8 cellular contexts compared by ENCODE assay signal in the genomic region with DNA sequence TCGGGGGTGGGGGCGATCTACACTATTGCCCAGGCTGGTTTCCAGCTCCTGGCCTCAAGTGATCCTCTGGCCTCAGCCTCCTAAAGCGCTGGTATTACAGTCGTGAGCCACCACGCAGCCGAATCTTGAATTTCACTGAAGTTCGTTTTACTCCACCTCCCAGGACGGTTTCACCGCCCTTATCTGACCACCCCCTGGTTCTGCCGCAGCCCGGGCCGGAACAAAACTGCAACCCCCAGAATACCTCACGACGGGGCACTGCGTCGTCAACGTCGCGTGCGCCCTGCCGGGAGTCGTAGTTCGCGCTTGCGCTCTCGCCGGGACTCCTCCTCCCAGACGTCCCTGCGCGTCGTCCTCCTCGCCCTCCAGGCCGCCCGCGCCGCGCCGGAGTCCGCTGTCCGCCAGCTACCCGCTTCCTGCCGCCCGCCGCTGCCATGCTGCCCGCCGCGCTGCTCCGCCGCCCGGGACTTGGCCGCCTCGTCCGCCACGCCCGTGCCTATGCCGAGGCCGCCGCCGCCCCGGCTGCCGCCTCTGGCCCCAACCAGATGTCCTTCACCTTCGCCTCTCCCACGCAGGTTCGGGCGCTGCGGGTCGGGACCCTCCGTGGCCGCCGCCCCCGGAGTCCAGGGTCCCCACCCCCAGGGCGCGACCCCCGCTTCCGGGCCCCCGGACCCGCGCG. TPM values are rescaled to one million over a fixed set of nuclear protein-coding genes. Genes with fewer than 3 reads are reported as not detected.
DNase-seq lines count a peak whose midpoint lies in the region; ATAC-seq and TF ChIP-seq lines count a peak whose summit lies in the region.

Gene ATP5F1D (plus strand): TSS at position 335 of the 679 bp plus-strand sequence. CDS start 100 bp downstream, at position 435.

- TF ChIP-seq POLR2A in upper lobe of left lung (IDR thresholded peaks at IDR 0.05), result peak in 2 of 4 donors; percentile 26 to 81

- peak within 1 kb of the TSS; percentile 95 to 100 (median 100) for H3K27ac ChIP-seq in heart right ventricle
- peak within 1 kb of the TSS; percentile 77 to 100 (median 88) for H3K27ac ChIP-seq in upper lobe of left lung

- TF ChIP-seq CTCF in GM06990 (IDR thresholded peaks at IDR 0.05; ENCODE audit: insufficient read depth, low read length, poor library complexity, severe bottlenecking), result no peak
- TF ChIP-seq CTCF in heart right ventricle (IDR thresholded peaks at IDR 0.05), result peak in 1 of 9 donors; percentile 12
- peak in 4 of 6 experiments; percentile 7 to 36 (median 20) for TF ChIP-seq CTCF in upper lobe of left lung (IDR thresholded peaks at IDR 0.05)

- H3K4me1 ChIP-seq in heart right ventricle (peaks cover 42 to 84% (median 76%) of the 10 kb centered on the region in 9 donors), upper lobe of left lung (peaks cover 71 to 91% (median 78%) of the 10 kb centered on the region in 4 donors)

- H3K36me3 ChIP-seq in GM06990 (ENCODE audit: control insufficient read depth, insufficient read depth, low read length) (peaks cover 2% of the 10 kb centered on the region), heart right ventricle (peaks cover 0 to 8% (median 0%) of the 10 kb centered on the region in 9 donors), upper lobe of left lung (peaks cover 0 to 5% (median 1%) of the 10 kb centered on the region in 4 donors)

- H3K27ac Mint-ChIP-seq in T-helper 17 cell, result peak within 1 kb of the TSS; percentile 81

- H3K27me3 ChIP-seq in GM06990 (replicated peaks; ENCODE audit: control insufficient read depth, insufficient read depth, low read length) (no peaks in the 10 kb centered on the region), heart right ventricle (peaks cover 0 to 16% (median 0%) of the 10 kb centered on the region in 7 donors), upper lobe of left lung (peaks cover 0 to 9% (median 3%) of the 10 kb centered on the region in 4 donors)

- ATAC-seq in HG02798 (IDR thresholded peaks at IDR 0.05; ENCODE audit: poor library complexity, unreplicated experiment), result peak; percentile 63
- ATAC-seq in T-helper 17 cell, result peak; percentile 69
- ATAC-seq in heart right ventricle, result peak; percentile 31 to 77 (median 62)
- peak; percentile 83 to 86 for ATAC-seq in upper lobe of left lung (ENCODE audit: low FRiP score in 2 of 2)

- H3K4me3 ChIP-seq in GM06990 (replicated peaks; ENCODE audit: low read depth, low read length) (peak within 1 kb of the TSS; percentile 88), heart right ventricle (peak within 1 kb of the TSS; percentile 63 to 93 (median 86)), upper lobe of left lung (peak within 1 kb of the TSS; percentile 63 to 94 (median 90))

- DNase-seq in GM06990 (ENCODE audit: extremely low read depth, insufficient read length) (peak; percentile 96), NCI-H187 (lab: John Stamatoyannopoulos, UW) (peak; percentile 80 to 93), T-helper 17 cell (peak; percentile 81 to 82 (median 82)), amniotic epithelial cell (ENCODE audit: low read depth) (peak; percentile 95), heart right ventricle (peak; percentile 94 to 96), posterior vena cava (ENCODE audit: low spot score) (peak; percentile 98), upper lobe of left lung (peak; percentile 96 to 97)

- peaks cover 8% of the 10 kb centered on the region for H3K27me3 Mint-ChIP-seq in T-helper 17 cell

- TF ChIP-seq EP300 in upper lobe of left lung (IDR thresholded peaks at IDR 0.05), result peak in 1 of 4 donors; percentile 57

- WGBS in heart right ventricle, 2 donors, result 1% methylated on average over 59 to 77 of the region's 79 CpGs
- 0 to 1% methylated on average over 32 to 55 of the region's 79 CpGs for WGBS in upper lobe of left lung, 2 donors

- peak within 1 kb of the TSS; percentile 96 for H3K4me3 Mint-ChIP-seq in T-helper 17 cell

- H3K36me3 Mint-ChIP-seq in T-helper 17 cell (ENCODE audit: low read depth), result no peaks in the 10 kb centered on the region

- peaks cover 19% of the 10 kb centered on the region for H3K4me1 Mint-ChIP-seq in T-helper 17 cell

- H3K9me3 ChIP-seq in T-helper 17 cell (ENCODE audit: control insufficient read depth, low read length, poor library complexity, severe bottlenecking), result no peaks in the 10 kb centered on the region
- no peaks in the 10 kb centered on the region for H3K9me3 ChIP-seq in heart right ventricle
- H3K9me3 ChIP-seq in upper lobe of left lung, result no peaks in the 10 kb centered on the region

- intact Hi-C loops in heart right ventricle (cut with DNase I), result loop anchor here in 6 of 10 donors (2.0 to 10.0 kb wide), 5 partner anchors 21 to 317 kb away; partner anchors contain the start of genes ARID3A (in 2 of the 6) and GPX4 (in 1 of the 6)
- intact Hi-C loops in posterior vena cava (cut with DNase I), result no loop called here

RNA-seq across cellular contexts. Expression of gene ATP5F1D, which starts in this region (rescaled TPM):
- 100 to 1,000 TPM; 104 to 115 TPM for total RNA-seq in T-helper 17 cell
- total RNA-seq in heart right ventricle, result 100 to 1,000 TPM; 491 to 770 (median 553) TPM
- polyA plus RNA-seq in heart right ventricle, result 1,000 to 10,000 TPM in 1 of 2 donors, 100 to 1,000 TPM in 1; 821 to 2,879 TPM
- total RNA-seq in posterior vena cava, result 100 to 1,000 TPM; 125 to 137 TPM
- 100 to 1,000 TPM in 3 of 6 donors, 10 to 100 TPM in 3; 56.0 to 187 (median 113) TPM for total RNA-seq in upper lobe of left lung

Comparison
In these comparisons a context has a peak if more than half of its experiments do, and no peak if none do; other contexts are left out.
1. Peak in every context shown above with its lines: DNase-seq, ATAC-seq, H3K4me3 ChIP-seq and H3K27ac ChIP-seq.
2. intact Hi-C loops: an anchor here in heart right ventricle (2.0 to 10.0 kb wide); none called in posterior vena cava.